In the genomic region with DNA sequence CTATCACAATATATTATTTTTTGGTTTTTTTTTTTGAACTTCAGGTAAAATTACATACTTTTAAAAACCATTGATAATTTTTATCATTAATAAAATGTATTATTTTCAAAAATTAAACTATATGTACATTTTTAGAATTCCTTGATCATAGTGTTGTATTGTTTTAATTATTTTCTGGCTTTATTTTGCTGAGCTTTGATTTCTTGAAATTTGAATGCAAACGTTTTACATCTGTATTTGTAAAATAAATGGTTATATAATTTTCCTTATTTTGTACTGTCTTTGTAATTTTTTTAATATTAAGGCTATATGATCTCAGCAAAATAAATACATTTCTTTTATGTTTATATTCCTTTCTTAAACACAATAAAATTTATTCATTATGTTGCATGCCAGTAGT, we compare ENCODE assay signal across 31 cellular contexts.
"Had no signal": no experiment of that assay in that cellular context is flagged by ENCODE, and none has a peak within 500 bp of the region (broad histone marks: within the 10 kb centered on the region; RNA-seq: fewer than 3 reads in every experiment).

No MANE protein-coding gene starts in this region.

- H3K36me3 Mint-ChIP-seq: activated CD4-positive, alpha-beta memory T cell treated with anti-CD3 and anti-CD28 coated beads for 36 hours; activated naive CD4-positive, alpha-beta T cell treated with anti-CD3 and anti-CD28 coated beads, Interleukin-2, amount 50 U/mL, for 24 hours; activated naive CD8-positive, alpha-beta T cell treated with anti-CD3 and anti-CD28 coated beads for 36 hours had no signal

- FAIRE-seq: endothelial cell of umbilical vein had no signal

- H3K9me3 ChIP-seq: body of pancreas, gastrocnemius medialis had no signal

- H3K27me3 Mint-ChIP-seq: activated CD4-positive, alpha-beta memory T cell treated with anti-CD3 and anti-CD28 coated beads for 36 hours; activated CD4-positive, alpha-beta T cell treated with anti-CD3 and anti-CD28 coated beads for 36 hours; activated CD4-positive, alpha-beta T cell treated with anti-CD3 and anti-CD28 coated beads, Interleukin-2, amount 10 ng/mL, durations not matched to agents 24 days and 14 days; activated naive CD4-positive, alpha-beta T cell treated with anti-CD3 and anti-CD28 coated beads, Interleukin-2, amount 50 U/mL, for 24 hours; activated naive CD8-positive, alpha-beta T cell treated with anti-CD3 and anti-CD28 coated beads for 36 hours; activated naive CD8-positive, alpha-beta T cell treated with anti-CD3 and anti-CD28 coated beads, Interleukin-2, amount 50 U/mL, for 24 hours; activated T-helper 17 cell treated with anti-CD3 and anti-CD28 coated beads, Interleukin-2, amount 50 U/mL, for 72 hours; effector memory CD8-positive, alpha-beta T cell had no signal

- H3K27ac Mint-ChIP-seq: activated CD4-positive, alpha-beta memory T cell treated with anti-CD3 and anti-CD28 coated beads for 36 hours; activated CD4-positive, alpha-beta T cell treated with anti-CD3 and anti-CD28 coated beads for 36 hours; activated CD4-positive, alpha-beta T cell treated with anti-CD3 and anti-CD28 coated beads, Interleukin-2, amount 10 ng/mL, durations not matched to agents 24 days and 14 days; activated CD8-positive, alpha-beta T cell treated with anti-CD3 and anti-CD28 coated beads, Interleukin-2, amount 10 ng/mL, durations not matched to agents 7 days and 5 days; activated naive CD4-positive, alpha-beta T cell treated with anti-CD3 and anti-CD28 coated beads for 36 hours; activated naive CD4-positive, alpha-beta T cell treated with anti-CD3 and anti-CD28 coated beads, Interleukin-2, amount 50 U/mL, for 24 hours; activated naive CD8-positive, alpha-beta T cell treated with anti-CD3 and anti-CD28 coated beads for 36 hours; activated naive CD8-positive, alpha-beta T cell treated with anti-CD3 and anti-CD28 coated beads, Interleukin-2, amount 50 U/mL, for 24 hours; activated T-helper 17 cell treated with anti-CD3 and anti-CD28 coated beads, Interleukin-2, amount 50 U/mL, for 72 hours; effector memory CD8-positive, alpha-beta T cell had no signal

- H3K4me1 ChIP-seq: adrenal gland, body of pancreas, gastrocnemius medialis, heart left ventricle had no signal

- H3K4me3 ChIP-seq: adrenal gland, body of pancreas, gastrocnemius medialis, heart left ventricle had no signal

- H3K4me3 Mint-ChIP-seq: activated CD4-positive, alpha-beta memory T cell treated with anti-CD3 and anti-CD28 coated beads for 36 hours; activated CD4-positive, alpha-beta T cell treated with anti-CD3 and anti-CD28 coated beads for 36 hours; activated CD4-positive, alpha-beta T cell treated with anti-CD3 and anti-CD28 coated beads, Interleukin-2, amount 10 ng/mL, durations not matched to agents 24 days and 14 days; activated CD8-positive, alpha-beta T cell treated with anti-CD3 and anti-CD28 coated beads, Interleukin-2, amount 10 ng/mL, durations not matched to agents 7 days and 5 days; activated naive CD4-positive, alpha-beta T cell treated with anti-CD3 and anti-CD28 coated beads for 36 hours; activated naive CD4-positive, alpha-beta T cell treated with anti-CD3 and anti-CD28 coated beads, Interleukin-2, amount 50 U/mL, for 24 hours; activated naive CD8-positive, alpha-beta T cell treated with anti-CD3 and anti-CD28 coated beads for 36 hours; activated naive CD8-positive, alpha-beta T cell treated with anti-CD3 and anti-CD28 coated beads, Interleukin-2, amount 50 U/mL, for 24 hours; activated T-cell treated with anti-CD3 and anti-CD28 coated beads, Interleukin-2, amount 50 U/mL, for 4 hours; activated T-helper 17 cell treated with anti-CD3 and anti-CD28 coated beads, Interleukin-2, amount 50 U/mL, for 72 hours; effector memory CD8-positive, alpha-beta T cell had no signal

- H3K27ac ChIP-seq: adrenal gland, body of pancreas, epithelial cell of prostate, gastrocnemius medialis, heart left ventricle had no signal

- H3K4me1 Mint-ChIP-seq: activated CD4-positive, alpha-beta T cell treated with anti-CD3 and anti-CD28 coated beads for 36 hours; activated CD4-positive, alpha-beta T cell treated with anti-CD3 and anti-CD28 coated beads, Interleukin-2, amount 10 ng/mL, durations not matched to agents 24 days and 14 days; activated naive CD4-positive, alpha-beta T cell treated with anti-CD3 and anti-CD28 coated beads, Interleukin-2, amount 50 U/mL, for 24 hours; activated naive CD8-positive, alpha-beta T cell treated with anti-CD3 and anti-CD28 coated beads for 36 hours; activated naive CD8-positive, alpha-beta T cell treated with anti-CD3 and anti-CD28 coated beads, Interleukin-2, amount 50 U/mL, for 24 hours; activated T-helper 17 cell treated with anti-CD3 and anti-CD28 coated beads, Interleukin-2, amount 50 U/mL, for 72 hours had no signal

- H3K36me3 ChIP-seq: adrenal gland, gastrocnemius medialis, heart left ventricle had no signal

- DNase-seq: activated CD4-positive, alpha-beta memory T cell treated with anti-CD3 and anti-CD28 coated beads for 36 hours; activated CD4-positive, alpha-beta T cell treated with anti-CD3 and anti-CD28 coated beads for 36 hours; activated CD4-positive, alpha-beta T cell treated with anti-CD3 and anti-CD28 coated beads, Interleukin-2, amount 10 ng/mL, durations not matched to agents 24 days and 14 days; activated CD4-positive, CD25-positive, alpha-beta regulatory T cell; activated CD4-positive, CD25-positive, alpha-beta regulatory T cell treated with anti-CD3 and anti-CD28 coated beads, Interleukin-2, amount 50 U/mL, for 72 hours; activated CD8-positive, alpha-beta memory T cell treated with anti-CD3 and anti-CD28 coated beads, Interleukin-2, amount 50 U/mL, for 48 hours; activated CD8-positive, alpha-beta T cell treated with anti-CD3 and anti-CD28 coated beads, Interleukin-2, amount 10 ng/mL, durations not matched to agents 7 days and 5 days; activated effector memory CD4-positive, alpha-beta T cell treated with anti-CD3 and anti-CD28 coated beads, Interleukin-2, amount 50 U/mL, for 16 hours; activated naive CD4-positive, alpha-beta T cell treated with anti-CD3 and anti-CD28 coated beads for 36 hours; activated naive CD8-positive, alpha-beta T cell treated with anti-CD3 and anti-CD28 coated beads for 36 hours; activated naive CD8-positive, alpha-beta T cell treated with anti-CD3 and anti-CD28 coated beads, Interleukin-2, amount 50 U/mL, for 24 hours; activated T-cell treated with anti-CD3 and anti-CD28 coated beads for 4 hours; activated T-cell treated with anti-CD3 and anti-CD28 coated beads, Interleukin-2, amount 50 U/mL, for 4 hours; adrenal gland; amygdala; aorta; body of pancreas; caudate nucleus; cortex of kidney; dermis blood vessel endothelial cell; effector CD4-positive, alpha-beta T cell; effector memory CD8-positive, alpha-beta T cell; foreskin fibroblast; gastrocnemius medialis; glutamatergic neuron; heart left ventricle; T-helper 2 cell had no signal

- H3K27me3 ChIP-seq: adrenal gland, body of pancreas, gastrocnemius medialis, heart left ventricle had no signal

- ATAC-seq: activated CD4-positive, alpha-beta T cell treated with anti-CD3 and anti-CD28 coated beads for 36 hours; activated CD8-positive, alpha-beta T cell treated with anti-CD3 and anti-CD28 coated beads, Interleukin-2, amount 10 ng/mL, durations not matched to agents 7 days and 5 days; activated naive CD8-positive, alpha-beta T cell treated with anti-CD3 and anti-CD28 coated beads, Interleukin-2, amount 50 U/mL, for 24 hours; activated T-cell treated with anti-CD3 and anti-CD28 coated beads, Interleukin-2, amount 50 U/mL, for 4 hours; activated T-helper 17 cell treated with anti-CD3 and anti-CD28 coated beads, Interleukin-2, amount 50 U/mL, for 72 hours; body of pancreas; effector memory CD8-positive, alpha-beta T cell; gastrocnemius medialis; heart left ventricle had no signal
